Comparison of ENCODE assay signal across 13 cellular contexts in genomic region chr1:77031101-77031662, GRCh38.
A peak's percentile ranks its signal among the peaks of the same experiment; 100 is the strongest.
DNase-seq lines count a peak whose midpoint lies in the region; ATAC-seq and TF ChIP-seq lines count a peak whose summit lies in the region.
"Had no signal": no experiment of that assay in that cellular context is flagged by ENCODE, and none has a peak within 500 bp of the region (broad histone marks: within the 10 kb centered on the region; RNA-seq: fewer than 3 reads in every experiment).

No MANE protein-coding gene starts in this region.

- no peak overlapping the region for H3K27ac ChIP-seq in RWPE2 (ENCODE audit: poor library complexity, severe bottlenecking)

- DNase-seq in COR-L47 (lab: John Stamatoyannopoulos, UW) (peak; percentile 96), M059J (ENCODE audit: low read depth) (peak; percentile 79), RWPE2 (ENCODE audit: low spot score) (no peak), hepatic stellate cell (ENCODE audit: low spot score) (peak; percentile 14), DMS114 treated with DMSO at 0.1 percent for 48 hours (lab: John Stamatoyannopoulos, UW; ENCODE audit: unreplicated experiment) (no peak)
- DNase-seq in activated CD4-positive, alpha-beta memory T cell treated with anti-CD3 and anti-CD28 coated beads, Interleukin-2, amount 10 ng/mL, durations not matched to agents 7 days and 5 days = no peak
- DNase-seq: activated CD4-positive, alpha-beta memory T cell treated with anti-CD3 and anti-CD28 coated beads for 36 hours; H7; KG1; midbrain had no signal

- H3K36me3 Mint-ChIP-seq in activated CD4-positive, alpha-beta memory T cell treated with anti-CD3 and anti-CD28 coated beads, Interleukin-2, amount 10 ng/mL, durations not matched to agents 7 days and 5 days (ENCODE audit: low read depth) = no peaks in the 10 kb centered on the region
- H3K36me3 Mint-ChIP-seq: activated CD4-positive, alpha-beta memory T cell treated with anti-CD3 and anti-CD28 coated beads for 36 hours had no signal

- no peaks in the 10 kb centered on the region for H3K27me3 ChIP-seq in RWPE2 (ENCODE audit: insufficient read depth, poor library complexity, severe bottlenecking)

- CTCF ChIA-PET in activated CD4-positive, alpha-beta memory T cell treated with anti-CD3 and anti-CD28 coated beads, Interleukin-2, amount 10 ng/mL, durations not matched to agents 7 days and 5 days (lab: Charles Lee) = no interaction called here

- peaks cover 2% of the 10 kb centered on the region for H3K27me3 Mint-ChIP-seq in activated CD4-positive, alpha-beta memory T cell treated with anti-CD3 and anti-CD28 coated beads, Interleukin-2, amount 10 ng/mL, durations not matched to agents 7 days and 5 days
- H3K27me3 Mint-ChIP-seq: dendritic cell treated with granulocyte-macrophage colony-stimulating factor and Interleukin-4, amounts not matched to agents 40 ng/mL and 50 ng/mL, for 4 days had no signal

- TF ChIP-seq CTCF in RWPE2 (IDR thresholded peaks at IDR 0.05; ENCODE audit: poor library complexity, severe bottlenecking) = peak; percentile 36

- H3K36me3 ChIP-seq in RWPE2 (ENCODE audit: low read depth) = no peaks in the 10 kb centered on the region

- no peaks in the 10 kb centered on the region for H3K4me1 Mint-ChIP-seq in activated CD4-positive, alpha-beta memory T cell treated with anti-CD3 and anti-CD28 coated beads, Interleukin-2, amount 10 ng/mL, durations not matched to agents 7 days and 5 days

- no peaks in the 10 kb centered on the region for H3K9me3 Mint-ChIP-seq in activated CD4-positive, alpha-beta memory T cell treated with anti-CD3 and anti-CD28 coated beads, Interleukin-2, amount 10 ng/mL, durations not matched to agents 7 days and 5 days
- H3K9me3 Mint-ChIP-seq: activated CD4-positive, alpha-beta memory T cell treated with anti-CD3 and anti-CD28 coated beads for 36 hours; dendritic cell treated with granulocyte-macrophage colony-stimulating factor and Interleukin-4, amounts not matched to agents 40 ng/mL and 50 ng/mL, for 4 days had no signal

- H3K9me3 ChIP-seq in RWPE2 (ENCODE audit: severe bottlenecking) = no peaks in the 10 kb centered on the region

- no peak overlapping the region for H3K4me3 Mint-ChIP-seq in activated CD4-positive, alpha-beta memory T cell treated with anti-CD3 and anti-CD28 coated beads, Interleukin-2, amount 10 ng/mL, durations not matched to agents 7 days and 5 days
- H3K4me3 Mint-ChIP-seq: activated CD4-positive, alpha-beta memory T cell treated with anti-CD3 and anti-CD28 coated beads for 36 hours; dendritic cell treated with granulocyte-macrophage colony-stimulating factor and Interleukin-4, amounts not matched to agents 40 ng/mL and 50 ng/mL, for 4 days had no signal

- no peak overlapping the region for H3K27ac Mint-ChIP-seq in activated CD4-positive, alpha-beta memory T cell treated with anti-CD3 and anti-CD28 coated beads, Interleukin-2, amount 10 ng/mL, durations not matched to agents 7 days and 5 days
- H3K27ac Mint-ChIP-seq: activated CD4-positive, alpha-beta memory T cell treated with anti-CD3 and anti-CD28 coated beads for 36 hours; dendritic cell treated with granulocyte-macrophage colony-stimulating factor and Interleukin-4, amounts not matched to agents 40 ng/mL and 50 ng/mL, for 4 days had no signal

- H3K4me3 ChIP-seq in RWPE2 (ENCODE audit: severe bottlenecking) = no peak overlapping the region

- H3K4me1 ChIP-seq in RWPE2 (ENCODE audit: insufficient read depth, poor library complexity, severe bottlenecking) = peaks cover 6% of the 10 kb centered on the region

- ATAC-seq in RWPE2 (ENCODE audit: low read depth) (peak; percentile 74; the same call in 2 of the 3 replicates), GM18867 (IDR thresholded peaks at IDR 0.05; ENCODE audit: unreplicated experiment) (no peak), GM18907 (IDR thresholded peaks at IDR 0.05; ENCODE audit: unreplicated experiment) (no peak)

- POLR2A ChIA-PET in activated CD4-positive, alpha-beta memory T cell treated with anti-CD3 and anti-CD28 coated beads, Interleukin-2, amount 10 ng/mL, durations not matched to agents 7 days and 5 days (lab: Charles Lee) = no interaction called here

Comparison
In these comparisons a context has a peak if more than half of its experiments do, and no peak if none do; other contexts are left out.
1. DNase-seq: peak in COR-L47 (single experiment), M059J (single experiment) and hepatic stellate cell (single experiment); none in RWPE2 (single experiment), activated CD4-positive, alpha-beta memory T cell treated with anti-CD3 and anti-CD28 coated beads, Interleukin-2, amount 10 ng/mL, durations not matched to agents 7 days and 5 days (single experiment) and DMS114 treated with DMSO at 0.1 percent for 48 hours (single experiment).